Comparison of ENCODE assay signal across 8 cellular contexts in the genomic region with DNA sequence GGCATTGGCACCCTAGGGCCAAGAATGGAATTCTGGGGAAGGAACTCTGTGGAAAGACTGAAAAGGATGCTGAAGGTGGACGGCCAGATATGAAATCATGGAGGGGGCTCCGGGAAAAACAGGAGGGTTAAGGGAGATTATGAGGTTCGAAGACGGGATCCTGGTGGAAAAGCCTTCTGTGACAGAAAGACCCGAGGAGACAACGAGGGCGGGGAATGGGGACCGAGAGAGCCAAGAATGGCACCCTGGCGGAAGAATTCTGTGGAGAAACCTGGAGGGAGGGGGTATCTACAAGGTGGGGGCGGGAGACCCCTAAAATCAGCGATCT. TPM values are rescaled to one million over a fixed set of nuclear protein-coding genes. Genes with fewer than 3 reads are reported as not detected.
DNase-seq lines count a peak whose midpoint lies in the region; ATAC-seq and TF ChIP-seq lines count a peak whose summit lies in the region.

No MANE protein-coding gene starts in this region.

- 0 to 1% (median 1%) methylated on average over 11 of the region's 11 CpGs for WGBS in heart left ventricle, 4 donors
- 1% methylated on average over 11 of the region's 11 CpGs for WGBS in lung, 2 donors

- peak overlapping the region; percentile 99 for H3K4me3 Mint-ChIP-seq in activated naive CD8-positive, alpha-beta T cell treated with anti-CD3 and anti-CD28 coated beads, Interleukin-2, amount 50 U/mL, for 24 hours

- H3K27ac Mint-ChIP-seq in activated naive CD8-positive, alpha-beta T cell treated with anti-CD3 and anti-CD28 coated beads, Interleukin-2, amount 50 U/mL, for 24 hours, result peak overlapping the region; percentile 100

- H3K27me3 Mint-ChIP-seq in activated naive CD8-positive, alpha-beta T cell treated with anti-CD3 and anti-CD28 coated beads, Interleukin-2, amount 50 U/mL, for 24 hours, result peaks cover 3% of the 10 kb centered on the region

- H3K4me3 ChIP-seq in heart left ventricle (peak overlapping the region; percentile 62 to 94 (median 70)), lung (peak overlapping the region; percentile 76), vagina (peak overlapping the region; percentile 79 to 88)

- intact Hi-C loops in heart left ventricle (cut with DNase I), result loop anchor here in 5 of 10 donors (2.0 to 10.0 kb wide), 7 partner anchors 125 to 425 kb away; no protein-coding TSS in a partner anchor
- intact Hi-C loops in left cardiac atrium (cut with DNase I), result loop anchor here in 1 of 2 donors (10.0 kb wide), 1 partner anchor 385 kb away; no protein-coding TSS in a partner anchor
- intact Hi-C loops in vagina (cut with DNase I), result no loop called here

- H3K4me1 Mint-ChIP-seq in activated naive CD8-positive, alpha-beta T cell treated with anti-CD3 and anti-CD28 coated beads, Interleukin-2, amount 50 U/mL, for 24 hours, result peaks cover 67% of the 10 kb centered on the region

- DNase-seq in heart left ventricle (no peak), left cardiac atrium (no peak), lung (ENCODE audit: low spot score) (no peak), vagina (ENCODE audit: extremely low spot score in 2 of 2) (no peak)
- no peak for DNase-seq in activated naive CD8-positive, alpha-beta T cell treated with anti-CD3 and anti-CD28 coated beads, Interleukin-2, amount 50 U/mL, for 24 hours
- DNase-seq in stimulated activated CD4-positive, alpha-beta T cell treated with anti-CD3 and anti-CD28 coated beads, Interleukin-2, amount 100 ng/mL, for 48 hours, result no peak

- TF ChIP-seq CTCF in heart left ventricle (IDR thresholded peaks at IDR 0.05), result no peak
- TF ChIP-seq CTCF in lung (IDR thresholded peaks at IDR 0.05; ENCODE audit: control extremely low read depth, extremely low read depth), result no peak
- TF ChIP-seq CTCF in vagina (IDR thresholded peaks at IDR 0.05), result no peak

- H3K27me3 ChIP-seq in heart left ventricle (no peaks in the 10 kb centered on the region), lung (ENCODE audit: control insufficient read depth, insufficient read depth) (no peaks in the 10 kb centered on the region), vagina (no peaks in the 10 kb centered on the region)

- peaks cover 0 to 47% (median 38%) of the 10 kb centered on the region in 9 donors for H3K36me3 ChIP-seq in heart left ventricle
- H3K36me3 ChIP-seq in lung (ENCODE audit: control insufficient read depth in 2 of 2, insufficient read depth in 2 of 2, low read length in 2 of 2), result peaks cover 7 to 11% of the 10 kb centered on the region in 2 donors
- H3K36me3 ChIP-seq in vagina, result peaks cover 0 to 19% of the 10 kb centered on the region in 2 donors

- H3K36me3 Mint-ChIP-seq in activated naive CD8-positive, alpha-beta T cell treated with anti-CD3 and anti-CD28 coated beads, Interleukin-2, amount 50 U/mL, for 24 hours (ENCODE audit: low read depth), result peaks cover 69% of the 10 kb centered on the region

- H3K9me3 ChIP-seq in heart left ventricle, result no peaks in the 10 kb centered on the region
- no peaks in the 10 kb centered on the region for H3K9me3 ChIP-seq in lung (ENCODE audit: control insufficient read depth in 2 of 2, insufficient read depth in 1 of 2, low read length in 1 of 2)
- no peaks in the 10 kb centered on the region for H3K9me3 ChIP-seq in vagina

- H3K9me3 Mint-ChIP-seq in activated naive CD8-positive, alpha-beta T cell treated with anti-CD3 and anti-CD28 coated beads, Interleukin-2, amount 50 U/mL, for 24 hours, result no peaks in the 10 kb centered on the region

- ATAC-seq in heart left ventricle (peak in 1 of 4 donors; percentile 3), left cardiac atrium (no peak), lung (ENCODE audit: insufficient read depth, low FRiP score) (no peak), GM18870 (IDR thresholded peaks at IDR 0.05; ENCODE audit: unreplicated experiment) (no peak), HG03175 (IDR thresholded peaks at IDR 0.05; ENCODE audit: unreplicated experiment) (no peak)
- no peak for ATAC-seq in activated naive CD8-positive, alpha-beta T cell treated with anti-CD3 and anti-CD28 coated beads, Interleukin-2, amount 50 U/mL, for 24 hours

- TF ChIP-seq POLR2A in heart left ventricle (IDR thresholded peaks at IDR 0.05), result no peak
- no peak for TF ChIP-seq POLR2A in vagina (IDR thresholded peaks at IDR 0.05)

- peaks cover 4 to 38% (median 16%) of the 10 kb centered on the region in 12 donors for H3K4me1 ChIP-seq in heart left ventricle
- peaks cover 0 to 10% of the 10 kb centered on the region in 2 donors for H3K4me1 ChIP-seq in lung (ENCODE audit: control insufficient read depth in 2 of 2, insufficient read depth in 2 of 2, low read length in 2 of 2)
- H3K4me1 ChIP-seq in vagina, result peaks cover 24% of the 10 kb centered on the region

- H3K27ac ChIP-seq in heart left ventricle (peak overlapping the region in 11 of 12 donors; percentile 35 to 81 (median 71)), lung (ENCODE audit: low read depth in 1 of 2, low read length in 1 of 2) (peak overlapping the region; percentile 52 to 66), vagina (peak overlapping the region; percentile 34)

RNA-seq across cellular contexts. Expression of a gene that starts 0.4 kb away (rescaled TPM):
- 10 to 100 TPM in 4 of 9 donors, 1 to 10 TPM in 5; 5.8 to 12.0 (median 9.8) TPM for total RNA-seq in heart left ventricle
- polyA plus RNA-seq in heart left ventricle, result 10 to 100 TPM in 1 of 2 donors, 1 to 10 TPM in 1; 4.8 to 18.2 TPM
- 10 to 100 TPM in 1 of 2 donors, 1 to 10 TPM in 1; 7.3 to 13.8 TPM for total RNA-seq in left cardiac atrium
- total RNA-seq in lung, result 10 to 100 TPM in 1 of 2 donors, 1 to 10 TPM in 1; 5.5 to 12.2 TPM
- polyA plus RNA-seq in lung, result 10 to 100 TPM in 1 of 2 donors, 1 to 10 TPM in 1; 9.5 to 17.0 TPM
- 9.6 TPM for total RNA-seq in vagina

RNA-seq across cellular contexts. Expression of a gene that starts 0.5 kb away (rescaled TPM):
- total RNA-seq in heart left ventricle (1 to 10 TPM; 3.5 to 8.7 (median 6.6) TPM), left cardiac atrium (1 to 10 TPM; 6.8 to 7.2 TPM), lung (1 to 10 TPM; 4.4 to 7.2 TPM), vagina (2.5 TPM)
- polyA plus RNA-seq in heart left ventricle (1 to 10 TPM; 1.8 to 4.9 TPM), lung (1 to 10 TPM; 2.0 to 2.2 TPM)

RNA-seq across cellular contexts. Expression of a gene that starts 38.6 kb away (rescaled TPM):
- total RNA-seq in heart left ventricle (1 to 10 TPM in 8 of 9 donors, under 1 TPM in 1; 0.79 to 9.1 (median 4.5) TPM), left cardiac atrium (100 to 1,000 TPM in 1 of 2 donors, 10 to 100 TPM in 1; 50.1 to 229 TPM), lung (1 to 10 TPM in 1 of 2 donors, under 1 TPM in 1; 0.92 to 3.7 TPM), vagina (18.7 TPM)
- polyA plus RNA-seq in heart left ventricle (1 to 10 TPM; 1.9 to 2.1 TPM), lung (under 1 TPM; 0.22 to 0.72 TPM)

RNA-seq across cellular contexts. Expression of a gene that starts 56.0 kb away (rescaled TPM):
- 100 to 1,000 TPM in 2 of 9 donors, 10 to 100 TPM in 7; 44.4 to 106 (median 91.3) TPM for total RNA-seq in heart left ventricle
- 100 to 1,000 TPM in 1 of 2 donors, 10 to 100 TPM in 1; 66.6 to 119 TPM for polyA plus RNA-seq in heart left ventricle
- total RNA-seq in left cardiac atrium, result 10 to 100 TPM; 73.9 to 83.5 TPM
- 10 to 100 TPM; 40.2 to 46.2 TPM for total RNA-seq in lung
- 10 to 100 TPM; 42.9 to 84.8 TPM for polyA plus RNA-seq in lung
- total RNA-seq in vagina, result 26.0 TPM
